ENCODE assay signal across 1 cellular context in the genomic region with DNA sequence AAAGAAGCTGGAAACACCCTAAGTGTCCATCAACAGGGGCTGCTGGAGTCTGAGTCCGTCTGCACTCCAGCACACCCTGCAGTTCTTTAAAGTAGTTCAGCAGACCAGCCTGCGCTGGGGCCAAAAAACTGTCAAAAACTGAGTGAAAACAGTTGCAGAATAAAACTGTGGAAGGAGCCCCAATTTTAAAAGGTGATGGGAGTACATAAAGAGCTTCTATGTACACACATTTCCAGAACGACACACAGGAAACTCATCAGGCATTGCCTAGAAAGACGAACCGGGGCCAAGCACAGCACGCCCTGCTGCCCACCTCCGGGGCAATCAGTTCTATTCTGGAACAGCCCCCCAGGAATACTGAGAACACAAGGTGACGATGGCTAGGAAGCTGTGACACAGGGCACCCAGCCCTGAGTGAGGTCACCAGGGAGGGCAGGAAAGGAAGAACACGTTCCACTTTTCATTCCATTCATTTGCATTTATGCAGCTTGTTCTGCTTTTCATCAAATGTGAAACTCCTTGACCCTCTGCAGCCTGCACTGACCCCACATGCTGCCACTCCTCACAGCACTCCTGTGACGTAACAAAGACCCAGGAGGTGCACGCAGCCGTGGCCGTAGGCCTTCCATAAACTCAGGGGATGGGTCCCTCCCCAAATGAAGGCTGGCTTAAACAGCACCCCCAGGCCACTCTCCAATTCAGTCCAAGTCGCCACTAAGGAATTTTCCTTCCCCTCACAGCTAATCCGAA.
TF ChIP-seq lines count a peak whose summit lies in the region.

No MANE protein-coding gene starts in this region.

TF ChIP-seq in SK-N-SH, 30 proteins besides CTCF, POLR2A, EP300 and RAD21 (continued from another document):
- TF ChIP-seq, protein P1, sequence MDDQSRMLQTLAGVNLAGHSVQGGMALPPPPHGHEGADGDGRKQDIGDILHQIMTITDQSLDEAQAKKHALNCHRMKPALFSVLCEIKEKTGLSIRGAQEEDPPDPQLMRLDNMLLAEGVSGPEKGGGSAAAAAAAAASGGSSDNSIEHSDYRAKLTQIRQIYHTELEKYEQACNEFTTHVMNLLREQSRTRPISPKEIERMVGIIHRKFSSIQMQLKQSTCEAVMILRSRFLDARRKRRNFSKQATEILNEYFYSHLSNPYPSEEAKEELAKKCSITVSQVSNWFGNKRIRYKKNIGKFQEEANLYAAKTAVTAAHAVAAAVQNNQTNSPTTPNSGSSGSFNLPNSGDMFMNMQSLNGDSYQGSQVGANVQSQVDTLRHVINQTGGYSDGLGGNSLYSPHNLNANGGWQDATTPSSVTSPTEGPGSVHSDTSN (IDR thresholded peaks at IDR 0.05): 0 out of 2 replicates have a peak, but pooled peaks have one; percentile 42
- no peak for TF ChIP-seq MEF2A (IDR thresholded peaks at IDR 0.05; ENCODE audit: borderline replicate concordance, low read depth)
- no peak for TF ChIP-seq FOSL2 (IDR thresholded peaks at IDR 0.05; ENCODE audit: borderline replicate concordance, low read depth)
- peak; percentile 63; the same call in 1 of the 2 replicates for TF ChIP-seq TCF12 (IDR thresholded peaks at IDR 0.05)
- TF ChIP-seq NFIC (IDR thresholded peaks at IDR 0.05; ENCODE audit: borderline replicate concordance): peak; percentile 61
- TF ChIP-seq TEAD4 (IDR thresholded peaks at IDR 0.05; ENCODE audit: borderline replicate concordance, insufficient read depth): no peak
- no peak for TF ChIP-seq FOXJ3 (CRISPR knock-in tag; IDR thresholded peaks at IDR 0.05)
- TF ChIP-seq CHD2 (IDR thresholded peaks at IDR 0.05; ENCODE audit: low read length, partially characterized antibody): no peak
- no peak for TF ChIP-seq JUND (IDR thresholded peaks at IDR 0.05)
- TF ChIP-seq, protein P2, sequence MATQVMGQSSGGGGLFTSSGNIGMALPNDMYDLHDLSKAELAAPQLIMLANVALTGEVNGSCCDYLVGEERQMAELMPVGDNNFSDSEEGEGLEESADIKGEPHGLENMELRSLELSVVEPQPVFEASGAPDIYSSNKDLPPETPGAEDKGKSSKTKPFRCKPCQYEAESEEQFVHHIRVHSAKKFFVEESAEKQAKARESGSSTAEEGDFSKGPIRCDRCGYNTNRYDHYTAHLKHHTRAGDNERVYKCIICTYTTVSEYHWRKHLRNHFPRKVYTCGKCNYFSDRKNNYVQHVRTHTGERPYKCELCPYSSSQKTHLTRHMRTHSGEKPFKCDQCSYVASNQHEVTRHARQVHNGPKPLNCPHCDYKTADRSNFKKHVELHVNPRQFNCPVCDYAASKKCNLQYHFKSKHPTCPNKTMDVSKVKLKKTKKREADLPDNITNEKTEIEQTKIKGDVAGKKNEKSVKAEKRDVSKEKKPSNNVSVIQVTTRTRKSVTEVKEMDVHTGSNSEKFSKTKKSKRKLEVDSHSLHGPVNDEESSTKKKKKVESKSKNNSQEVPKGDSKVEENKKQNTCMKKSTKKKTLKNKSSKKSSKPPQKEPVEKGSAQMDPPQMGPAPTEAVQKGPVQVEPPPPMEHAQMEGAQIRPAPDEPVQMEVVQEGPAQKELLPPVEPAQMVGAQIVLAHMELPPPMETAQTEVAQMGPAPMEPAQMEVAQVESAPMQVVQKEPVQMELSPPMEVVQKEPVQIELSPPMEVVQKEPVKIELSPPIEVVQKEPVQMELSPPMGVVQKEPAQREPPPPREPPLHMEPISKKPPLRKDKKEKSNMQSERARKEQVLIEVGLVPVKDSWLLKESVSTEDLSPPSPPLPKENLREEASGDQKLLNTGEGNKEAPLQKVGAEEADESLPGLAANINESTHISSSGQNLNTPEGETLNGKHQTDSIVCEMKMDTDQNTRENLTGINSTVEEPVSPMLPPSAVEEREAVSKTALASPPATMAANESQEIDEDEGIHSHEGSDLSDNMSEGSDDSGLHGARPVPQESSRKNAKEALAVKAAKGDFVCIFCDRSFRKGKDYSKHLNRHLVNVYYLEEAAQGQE (IDR thresholded peaks at IDR 0.05; ENCODE audit: low read depth, low read length): no peak
- TF ChIP-seq GABPA (IDR thresholded peaks at IDR 0.05; ENCODE audit: low read depth): no peak
- TF ChIP-seq SMC3 (IDR thresholded peaks at IDR 0.05; ENCODE audit: low read depth, low read length): peak; percentile 32; the same call in 1 of the 2 replicates
- TF ChIP-seq RCOR1 (IDR thresholded peaks at IDR 0.05; ENCODE audit: low read length): no peak
- TF ChIP-seq YY1 (IDR thresholded peaks at IDR 0.05; ENCODE audit: low read depth): no peak
- TF ChIP-seq SIN3A (IDR thresholded peaks at IDR 0.05; ENCODE audit: borderline replicate concordance, low read depth, low read length): no peak
- TF ChIP-seq, protein P3, sequence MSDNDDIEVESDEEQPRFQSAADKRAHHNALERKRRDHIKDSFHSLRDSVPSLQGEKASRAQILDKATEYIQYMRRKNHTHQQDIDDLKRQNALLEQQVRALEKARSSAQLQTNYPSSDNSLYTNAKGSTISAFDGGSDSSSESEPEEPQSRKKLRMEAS (IDR thresholded peaks at IDR 0.05; ENCODE audit: low read depth): no peak
- TF ChIP-seq RXRA (IDR thresholded peaks at IDR 0.05; ENCODE audit: borderline replicate concordance, low read depth): no peak
- TF ChIP-seq, protein P4, sequence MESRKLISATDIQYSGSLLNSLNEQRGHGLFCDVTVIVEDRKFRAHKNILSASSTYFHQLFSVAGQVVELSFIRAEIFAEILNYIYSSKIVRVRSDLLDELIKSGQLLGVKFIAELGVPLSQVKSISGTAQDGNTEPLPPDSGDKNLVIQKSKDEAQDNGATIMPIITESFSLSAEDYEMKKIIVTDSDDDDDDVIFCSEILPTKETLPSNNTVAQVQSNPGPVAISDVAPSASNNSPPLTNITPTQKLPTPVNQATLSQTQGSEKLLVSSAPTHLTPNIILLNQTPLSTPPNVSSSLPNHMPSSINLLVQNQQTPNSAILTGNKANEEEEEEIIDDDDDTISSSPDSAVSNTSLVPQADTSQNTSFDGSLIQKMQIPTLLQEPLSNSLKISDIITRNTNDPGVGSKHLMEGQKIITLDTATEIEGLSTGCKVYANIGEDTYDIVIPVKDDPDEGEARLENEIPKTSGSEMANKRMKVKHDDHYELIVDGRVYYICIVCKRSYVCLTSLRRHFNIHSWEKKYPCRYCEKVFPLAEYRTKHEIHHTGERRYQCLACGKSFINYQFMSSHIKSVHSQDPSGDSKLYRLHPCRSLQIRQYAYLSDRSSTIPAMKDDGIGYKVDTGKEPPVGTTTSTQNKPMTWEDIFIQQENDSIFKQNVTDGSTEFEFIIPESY (IDR thresholded peaks at IDR 0.05; ENCODE audit: borderline replicate concordance, low read depth): no peak
- TF ChIP-seq, protein P5, sequence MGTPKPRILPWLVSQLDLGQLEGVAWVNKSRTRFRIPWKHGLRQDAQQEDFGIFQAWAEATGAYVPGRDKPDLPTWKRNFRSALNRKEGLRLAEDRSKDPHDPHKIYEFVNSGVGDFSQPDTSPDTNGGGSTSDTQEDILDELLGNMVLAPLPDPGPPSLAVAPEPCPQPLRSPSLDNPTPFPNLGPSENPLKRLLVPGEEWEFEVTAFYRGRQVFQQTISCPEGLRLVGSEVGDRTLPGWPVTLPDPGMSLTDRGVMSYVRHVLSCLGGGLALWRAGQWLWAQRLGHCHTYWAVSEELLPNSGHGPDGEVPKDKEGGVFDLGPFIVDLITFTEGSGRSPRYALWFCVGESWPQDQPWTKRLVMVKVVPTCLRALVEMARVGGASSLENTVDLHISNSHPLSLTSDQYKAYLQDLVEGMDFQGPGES (IDR thresholded peaks at IDR 0.05; ENCODE audit: low read depth, low read length): no peak
- TF ChIP-seq, protein P6, sequence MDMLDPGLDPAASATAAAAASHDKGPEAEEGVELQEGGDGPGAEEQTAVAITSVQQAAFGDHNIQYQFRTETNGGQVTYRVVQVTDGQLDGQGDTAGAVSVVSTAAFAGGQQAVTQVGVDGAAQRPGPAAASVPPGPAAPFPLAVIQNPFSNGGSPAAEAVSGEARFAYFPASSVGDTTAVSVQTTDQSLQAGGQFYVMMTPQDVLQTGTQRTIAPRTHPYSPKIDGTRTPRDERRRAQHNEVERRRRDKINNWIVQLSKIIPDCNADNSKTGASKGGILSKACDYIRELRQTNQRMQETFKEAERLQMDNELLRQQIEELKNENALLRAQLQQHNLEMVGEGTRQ (IDR thresholded peaks at IDR 0.05; ENCODE audit: borderline replicate concordance, low read depth, low read length): no peak
- no peak for TF ChIP-seq ELF1 (IDR thresholded peaks at IDR 0.05)
